In genomic region chr3:146065573-146066006, GRCh38 we compare ENCODE assay signal across 8 cellular contexts.
DNase-seq lines count a peak whose midpoint lies in the region; ATAC-seq, FAIRE-seq and TF ChIP-seq lines count a peak whose summit lies in the region.

No MANE protein-coding gene starts in this region.

- no peak overlapping the region for H3K4me3 Mint-ChIP-seq in nephron progenitor cell

- peak; percentile 47 for FAIRE-seq in colon (lab: Jason Lieb, UNC)

- H3K36me3 Mint-ChIP-seq in nephron progenitor cell (ENCODE audit: low read depth): peaks cover 12% of the 10 kb centered on the region

- H3K9me3 Mint-ChIP-seq in nephron progenitor cell: no peaks in the 10 kb centered on the region

- no peaks in the 10 kb centered on the region for H3K4me1 Mint-ChIP-seq in nephron progenitor cell

- peaks cover 3% of the 10 kb centered on the region for H3K27me3 Mint-ChIP-seq in nephron progenitor cell (ENCODE audit: low read depth, poor library complexity)

- ATAC-seq in GM18867 (IDR thresholded peaks at IDR 0.05; ENCODE audit: unreplicated experiment) (peak; percentile 48), HG02981 (IDR thresholded peaks at IDR 0.05; ENCODE audit: unreplicated experiment) (no peak), HG02852 (IDR thresholded peaks at IDR 0.05; ENCODE audit: unreplicated experiment) (no peak), GM19467 (IDR thresholded peaks at IDR 0.05; ENCODE audit: unreplicated experiment) (no peak)

- no peak overlapping the region for H3K27ac Mint-ChIP-seq in nephron progenitor cell

- DNase-seq in CD1c-positive myeloid dendritic cell (ENCODE audit: extremely low spot score) (peak; percentile 67), NCI-H460 (ENCODE audit: extremely low read depth, low read depth) (peak; percentile 44), nephron progenitor cell (peak; percentile 4)

- peak; percentile 72 for TF ChIP-seq CTCF in nephron progenitor cell (IDR thresholded peaks at IDR 0.05)

Comparison
In these comparisons a context has a peak if more than half of its experiments do, and no peak if none do; other contexts are left out.
1. DNase-seq: peak in every context shown above with its lines; median percentile 67 in CD1c-positive myeloid dendritic cell; 44 in NCI-H460; 4 in nephron progenitor cell.